Comparison of ENCODE assay signal across 33 cellular contexts in genomic region chr14:59100203-59100602, GRCh38.
"Had no signal": no experiment of that assay in that cellular context is flagged by ENCODE, and none has a peak within 500 bp of the region (broad histone marks: within the 10 kb centered on the region; RNA-seq: fewer than 3 reads in every experiment).

No MANE protein-coding gene starts in this region.

- H3K36me3 ChIP-seq: MG63, SJCRH30 had no signal

- H2AFZ ChIP-seq: PC-9 had no signal

- H3K4me3 ChIP-seq: MG63, PC-9, SJCRH30, SK-N-MC had no signal

- FAIRE-seq: RCC 7860 had no signal

- ATAC-seq: Panc1, Right ventricle myocardium inferior, SK-N-SH treated with all-trans-retinoic acid at 6 μM for 48 hours, T-cell had no signal

- H3K27me3 ChIP-seq: MG63, SJCRH30 had no signal

- H3K4me3 Mint-ChIP-seq: T-cell had no signal

- H3K4me1 Mint-ChIP-seq: T-cell had no signal

- H3K27ac Mint-ChIP-seq: T-cell had no signal

- H3K27ac ChIP-seq: PC-9, RWPE1, SJCRH30, SK-N-MC had no signal

- H3K36me3 Mint-ChIP-seq: T-cell had no signal

- H3K9me3 ChIP-seq: MG63, SJCRH30 had no signal

- DNase-seq: Kasumi-1, MG63, NCI-H1048, NCI-H1092 treated with DMSO at 0.1 percent for 48 hours, NCI-H1105 treated with DMSO at 0.1 percent for 48 hours, NCI-H1417, NCI-H1436, NCI-H146, NCI-H1694, NCI-H187, NCI-H1930, NCI-H2029 treated with DMSO at 0.1 percent for 48 hours, NCI-H2081 treated with DMSO at 0.1 percent for 48 hours, NCI-H2107, NCI-H2171, NCI-H226, NCI-H446 treated with DMSO at 0.1 percent for 48 hours, NCI-H510A, NCI-H524, NCI-H526, NCI-H69, NCI-H748 treated with DMSO at 0.1 percent for 48 hours, PC-9, SHP77, SIG-M5, SJCRH30, T-cell had no signal

- H3K9me3 Mint-ChIP-seq: T-cell had no signal

- H3K4me2 ChIP-seq: PC-9 had no signal
